25 cellular contexts compared by ENCODE assay signal in the genomic region with DNA sequence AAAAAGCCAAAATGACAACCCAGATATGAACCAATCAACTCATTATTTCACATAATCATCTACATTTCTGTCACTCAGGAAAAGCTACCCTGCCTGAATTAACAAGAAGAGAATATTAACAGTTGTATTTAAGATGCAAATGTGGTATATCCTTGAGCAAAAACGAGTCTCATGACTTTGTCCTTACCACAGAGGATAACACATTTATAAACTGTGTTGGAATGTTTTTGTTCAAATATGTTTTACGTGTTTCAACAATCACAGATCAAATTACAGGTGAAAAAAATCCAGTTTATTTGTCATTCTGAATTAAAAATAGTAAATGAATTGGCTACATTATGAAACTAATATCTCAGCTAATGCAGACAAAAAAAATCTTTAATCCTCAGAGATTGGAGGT. TPM values are rescaled to one million over a fixed set of nuclear protein-coding genes. Genes with fewer than 3 reads are reported as not detected.
DNase-seq lines count a peak whose midpoint lies in the region; ATAC-seq, FAIRE-seq and TF ChIP-seq lines count a peak whose summit lies in the region.
"Had no signal": no experiment of that assay in that cellular context is flagged by ENCODE, and none has a peak within 500 bp of the region (broad histone marks: within the 10 kb centered on the region; RNA-seq: fewer than 3 reads in every experiment).

No MANE protein-coding gene starts in this region.

- no peaks in the 10 kb centered on the region for H3K9me2 ChIP-seq in PC-3 (replicated peaks; ENCODE audit: low read length)
- H3K9me2 ChIP-seq in GM23248 (ENCODE audit: insufficient read depth) = no peaks in the 10 kb centered on the region

- intact Hi-C loops in PC-3 (cut with micrococcal nuclease) = no loop called here

- POLR2A ChIA-PET in PC-3 (lab: Charles Lee; ENCODE audit: unreplicated experiment) = no interaction called here

- no peaks in the 10 kb centered on the region for H3F3A ChIP-seq in PC-3 (ENCODE audit: low read length, unreplicated experiment)
- peaks cover 8% of the 10 kb centered on the region for H3F3A ChIP-seq in GM23248 (ENCODE audit: insufficient read depth)

- H4K20me1 ChIP-seq in PC-3 (ENCODE audit: low read length) (0 out of 2 replicates have a peak, but pooled peaks cover 9% of the 10 kb centered on the region), GM23248 (ENCODE audit: insufficient read depth) (0 out of 2 replicates have a peak, but pooled peaks cover 6% of the 10 kb centered on the region)

- in situ Hi-C loops in GM23248 (cut with MboI) = no loop called here

- no TSS peak for BruUV-seq in PC-3 (replicated peaks; lab: Mats Ljungman, UMichigan)

- H3K4me1 ChIP-seq in PC-3 (ENCODE audit: insufficient read depth, low read length) (no peaks in the 10 kb centered on the region), GM23248 (ENCODE audit: insufficient read depth) (peaks cover 9% of the 10 kb centered on the region)

- H3K4me2 ChIP-seq in PC-3 (ENCODE audit: low read length) (no peak overlapping the region), GM23248 (ENCODE audit: unreplicated experiment) (no peak overlapping the region)
- H3K4me2 ChIP-seq: A549; BLaER1 treated with 17β-estradiol and CSF1 and Interleukin-3, amounts not matched to agents 10 nM and 100 nM had no signal

- H3K9me3 ChIP-seq in PC-3 (ENCODE audit: low read length) = no peaks in the 10 kb centered on the region
- H3K9me3 ChIP-seq in GM23248 (ENCODE audit: low read depth) = no peaks in the 10 kb centered on the region
- H3K9me3 ChIP-seq: A549 had no signal

- no peak overlapping the region for H3K9ac ChIP-seq in PC-3 (ENCODE audit: low read length)
- H3K9ac ChIP-seq in GM23248 = no peak overlapping the region
- H3K9ac ChIP-seq: BLaER1 treated with 17β-estradiol and CSF1 and Interleukin-3, amounts not matched to agents 10 nM and 100 nM had no signal

- H3K36me3 ChIP-seq in bronchial epithelial cell (ENCODE audit: control insufficient read depth, insufficient read depth, low read length) (peaks cover 1% of the 10 kb centered on the region), PC-3 (ENCODE audit: low read depth, low read length) (no peaks in the 10 kb centered on the region), GM23248 (ENCODE audit: low read depth) (no peaks in the 10 kb centered on the region)

- 82 to 83% methylated on average over 2 of the region's 2 CpGs for whole genome bisulfite sequencing in GM23248 (ENCODE audit: low coverage in 1 of 2, low lambda C conversion rate in 2 of 2, missing lambda C conversion rate in 2 of 2), 2 experiments

- H3K27ac ChIP-seq in PC-3 (ENCODE audit: low read length) = no peak overlapping the region
- no peak overlapping the region for H3K27ac ChIP-seq in GM23248
- H3K27ac ChIP-seq: 22Rv1; A549; BLaER1 treated with 17β-estradiol and CSF1 and Interleukin-3, amounts not matched to agents 10 nM and 100 nM; C4-2B had no signal

- no peak overlapping the region for H3K4me3 ChIP-seq in bronchial epithelial cell (ENCODE audit: low read depth, low read length)
- H3K4me3 ChIP-seq in choroid plexus epithelial cell (ENCODE audit: low read depth, low read length) = no peak overlapping the region
- no peak overlapping the region for H3K4me3 ChIP-seq in PC-3 (ENCODE audit: low read length)
- no peak overlapping the region for H3K4me3 ChIP-seq in GM23248
- H3K4me3 ChIP-seq: A549; BLaER1 treated with 17β-estradiol and CSF1 and Interleukin-3, amounts not matched to agents 10 nM and 100 nM; GM12878 had no signal

- H3K27me3 ChIP-seq in bronchial epithelial cell (ENCODE audit: control insufficient read depth, insufficient read depth, low read length) (no peaks in the 10 kb centered on the region), PC-3 (ENCODE audit: low read length) (no peaks in the 10 kb centered on the region), GM23248 (replicated peaks; ENCODE audit: insufficient read depth) (no peaks in the 10 kb centered on the region)
- H3K27me3 ChIP-seq: BLaER1 treated with 17β-estradiol and CSF1 and Interleukin-3, amounts not matched to agents 10 nM and 100 nM had no signal

- peaks cover 50% of the 10 kb centered on the region for H3K79me2 ChIP-seq in PC-3 (ENCODE audit: low read length)
- peaks cover 98% of the 10 kb centered on the region for H3K79me2 ChIP-seq in GM23248 (ENCODE audit: insufficient read depth)

- CTCF ChIA-PET in PC-3 (lab: Charles Lee) = no interaction called here

- H2AFZ ChIP-seq in PC-3 (ENCODE audit: low read length) (no peak overlapping the region), GM23248 (no peak overlapping the region)

- no peak for TF ChIP-seq CTCF in bronchial epithelial cell (IDR thresholded peaks at IDR 0.05; ENCODE audit: insufficient read depth, low read length, severe bottlenecking)
- TF ChIP-seq CTCF in choroid plexus epithelial cell (conservative IDR thresholded peaks at IDR 0.05; ENCODE audit: low read depth, low read length) = no peak
- no peak for TF ChIP-seq CTCF in PC-3 (conservative IDR thresholded peaks at IDR 0.05; ENCODE audit: low read depth, low read length)

- FAIRE-seq in GM19239 (lab: Jason Lieb, UNC) = peak; percentile 31
- FAIRE-seq in bronchial epithelial cell (lab: Jason Lieb, UNC) = no peak
- FAIRE-seq: A549, GM12878, GM12892 had no signal

- DNase-seq in GM19239 (ENCODE audit: insufficient read length, low spot score) (no peak), bronchial epithelial cell (ENCODE audit: low read depth) (peak; percentile 8), choroid plexus epithelial cell (ENCODE audit: low read depth) (peak; percentile 51), iris pigment epithelial cell (ENCODE audit: low read depth) (peak; percentile 59), PC-3 (no peak), GM23248 (no peak)
- DNase-seq: AML-193; CD4-positive, alpha-beta T cell; CD8-positive, alpha-beta memory T cell; COR-L47; DMS 273 treated with DMSO at 0.1 percent for 48 hours; DMS153; DMS53; DMS79; DND-41; EL; GDM1 had no signal

- no peak for ATAC-seq in HG03354 (IDR thresholded peaks at IDR 0.05; ENCODE audit: poor library complexity, severe bottlenecking, unreplicated experiment)
- no peak for ATAC-seq in PC-3
- no peak for ATAC-seq in GM19467 (IDR thresholded peaks at IDR 0.05; ENCODE audit: unreplicated experiment)
- ATAC-seq: A549, GM12878 had no signal

RNA-seq across cellular contexts. Expression of a gene that starts 34.6 kb away (rescaled TPM):
- total RNA-seq in bronchial epithelial cell = 62.1 and 99.5 TPM in 2 replicates
- 139 and 149 TPM in 2 replicates for total RNA-seq in PC-3 (2014; rRNA removed)
- 43.7 and 44.3 TPM in 2 replicates for total RNA-seq in GM23248 (2014; rRNA removed; shearing (Covaris generic))
- polyA plus RNA-seq in GM23248 (2016; fragmentation: Nextera tagmentation; extraction: Ambion mirVana) = 65.8 and 66.1 TPM in 2 replicates

Comparison
In these comparisons a context has a peak if more than half of its experiments do, and no peak if none do; other contexts are left out.
1. DNase-seq: peak in bronchial epithelial cell (single experiment), choroid plexus epithelial cell (single experiment) and iris pigment epithelial cell (single experiment); none in GM19239 (single experiment), PC-3 (single experiment) and GM23248 (single experiment).